Comparison of ENCODE assay signal across 1 cellular context in genomic region chr15:74291101-74292071, GRCh38.
TF ChIP-seq lines count a peak whose summit lies in the region.

No MANE protein-coding gene starts in this region.

TF ChIP-seq in HepG2, 621 proteins besides CTCF, POLR2A, EP300 and RAD21 (continued from another document):
- TF ChIP-seq, protein P1, sequence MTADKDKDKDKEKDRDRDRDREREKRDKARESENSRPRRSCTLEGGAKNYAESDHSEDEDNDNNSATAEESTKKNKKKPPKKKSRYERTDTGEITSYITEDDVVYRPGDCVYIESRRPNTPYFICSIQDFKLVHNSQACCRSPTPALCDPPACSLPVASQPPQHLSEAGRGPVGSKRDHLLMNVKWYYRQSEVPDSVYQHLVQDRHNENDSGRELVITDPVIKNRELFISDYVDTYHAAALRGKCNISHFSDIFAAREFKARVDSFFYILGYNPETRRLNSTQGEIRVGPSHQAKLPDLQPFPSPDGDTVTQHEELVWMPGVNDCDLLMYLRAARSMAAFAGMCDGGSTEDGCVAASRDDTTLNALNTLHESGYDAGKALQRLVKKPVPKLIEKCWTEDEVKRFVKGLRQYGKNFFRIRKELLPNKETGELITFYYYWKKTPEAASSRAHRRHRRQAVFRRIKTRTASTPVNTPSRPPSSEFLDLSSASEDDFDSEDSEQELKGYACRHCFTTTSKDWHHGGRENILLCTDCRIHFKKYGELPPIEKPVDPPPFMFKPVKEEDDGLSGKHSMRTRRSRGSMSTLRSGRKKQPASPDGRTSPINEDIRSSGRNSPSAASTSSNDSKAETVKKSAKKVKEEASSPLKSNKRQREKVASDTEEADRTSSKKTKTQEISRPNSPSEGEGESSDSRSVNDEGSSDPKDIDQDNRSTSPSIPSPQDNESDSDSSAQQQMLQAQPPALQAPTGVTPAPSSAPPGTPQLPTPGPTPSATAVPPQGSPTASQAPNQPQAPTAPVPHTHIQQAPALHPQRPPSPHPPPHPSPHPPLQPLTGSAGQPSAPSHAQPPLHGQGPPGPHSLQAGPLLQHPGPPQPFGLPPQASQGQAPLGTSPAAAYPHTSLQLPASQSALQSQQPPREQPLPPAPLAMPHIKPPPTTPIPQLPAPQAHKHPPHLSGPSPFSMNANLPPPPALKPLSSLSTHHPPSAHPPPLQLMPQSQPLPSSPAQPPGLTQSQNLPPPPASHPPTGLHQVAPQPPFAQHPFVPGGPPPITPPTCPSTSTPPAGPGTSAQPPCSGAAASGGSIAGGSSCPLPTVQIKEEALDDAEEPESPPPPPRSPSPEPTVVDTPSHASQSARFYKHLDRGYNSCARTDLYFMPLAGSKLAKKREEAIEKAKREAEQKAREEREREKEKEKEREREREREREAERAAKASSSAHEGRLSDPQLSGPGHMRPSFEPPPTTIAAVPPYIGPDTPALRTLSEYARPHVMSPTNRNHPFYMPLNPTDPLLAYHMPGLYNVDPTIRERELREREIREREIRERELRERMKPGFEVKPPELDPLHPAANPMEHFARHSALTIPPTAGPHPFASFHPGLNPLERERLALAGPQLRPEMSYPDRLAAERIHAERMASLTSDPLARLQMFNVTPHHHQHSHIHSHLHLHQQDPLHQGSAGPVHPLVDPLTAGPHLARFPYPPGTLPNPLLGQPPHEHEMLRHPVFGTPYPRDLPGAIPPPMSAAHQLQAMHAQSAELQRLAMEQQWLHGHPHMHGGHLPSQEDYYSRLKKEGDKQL (CRISPR knock-in tag; IDR thresholded peaks at IDR 0.05; ENCODE audit: low read depth): no peak
- TF ChIP-seq YEATS4 (CRISPR knock-in tag; IDR thresholded peaks at IDR 0.05; ENCODE audit: borderline replicate concordance): peak; percentile 33; the same call in 1 of the 2 replicates
- 0 out of 2 replicates have a peak, but pooled peaks have one; percentile 32 for TF ChIP-seq PPARG (CRISPR knock-in tag; conservative IDR thresholded peaks at IDR 0.05)
- no peak for TF ChIP-seq ZNF816 (CRISPR knock-in tag; IDR thresholded peaks at IDR 0.05; ENCODE audit: borderline replicate concordance)
- TF ChIP-seq, protein P2, sequence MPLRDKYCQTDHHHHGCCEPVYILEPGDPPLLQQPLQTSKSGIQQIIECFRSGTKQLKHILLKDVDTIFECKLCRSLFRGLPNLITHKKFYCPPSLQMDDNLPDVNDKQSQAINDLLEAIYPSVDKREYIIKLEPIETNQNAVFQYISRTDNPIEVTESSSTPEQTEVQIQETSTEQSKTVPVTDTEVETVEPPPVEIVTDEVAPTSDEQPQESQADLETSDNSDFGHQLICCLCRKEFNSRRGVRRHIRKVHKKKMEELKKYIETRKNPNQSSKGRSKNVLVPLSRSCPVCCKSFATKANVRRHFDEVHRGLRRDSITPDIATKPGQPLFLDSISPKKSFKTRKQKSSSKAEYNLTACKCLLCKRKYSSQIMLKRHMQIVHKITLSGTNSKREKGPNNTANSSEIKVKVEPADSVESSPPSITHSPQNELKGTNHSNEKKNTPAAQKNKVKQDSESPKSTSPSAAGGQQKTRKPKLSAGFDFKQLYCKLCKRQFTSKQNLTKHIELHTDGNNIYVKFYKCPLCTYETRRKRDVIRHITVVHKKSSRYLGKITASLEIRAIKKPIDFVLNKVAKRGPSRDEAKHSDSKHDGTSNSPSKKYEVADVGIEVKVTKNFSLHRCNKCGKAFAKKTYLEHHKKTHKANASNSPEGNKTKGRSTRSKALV (CRISPR knock-in tag; IDR thresholded peaks at IDR 0.05): peak; percentile 69; the same call in 1 of the 2 replicates
- TF ChIP-seq ZNF362 (CRISPR knock-in tag; IDR thresholded peaks at IDR 0.05; ENCODE audit: borderline replicate concordance): no peak
- no peak for TF ChIP-seq HNF4A (CRISPR knock-in tag; IDR thresholded peaks at IDR 0.05)
- peak; percentile 88; the same call in 1 of the 2 replicates for TF ChIP-seq CREB3 (CRISPR knock-in tag; IDR thresholded peaks at IDR 0.05)
- 0 out of 2 replicates have a peak, but pooled peaks have one; percentile 56 for TF ChIP-seq RFXAP (CRISPR knock-in tag; IDR thresholded peaks at IDR 0.05; ENCODE audit: borderline replicate concordance)
- TF ChIP-seq, protein P3, sequence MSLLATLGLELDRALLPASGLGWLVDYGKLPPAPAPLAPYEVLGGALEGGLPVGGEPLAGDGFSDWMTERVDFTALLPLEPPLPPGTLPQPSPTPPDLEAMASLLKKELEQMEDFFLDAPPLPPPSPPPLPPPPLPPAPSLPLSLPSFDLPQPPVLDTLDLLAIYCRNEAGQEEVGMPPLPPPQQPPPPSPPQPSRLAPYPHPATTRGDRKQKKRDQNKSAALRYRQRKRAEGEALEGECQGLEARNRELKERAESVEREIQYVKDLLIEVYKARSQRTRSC (CRISPR knock-in tag; IDR thresholded peaks at IDR 0.05; ENCODE audit: low read depth): 0 out of 2 replicates have a peak, but pooled peaks have one; percentile 77
- peak; percentile 67; the same call in 1 of the 2 replicates for TF ChIP-seq ZNF138 (CRISPR knock-in tag; IDR thresholded peaks at IDR 0.05; ENCODE audit: low read depth)
- TF ChIP-seq BCL6 (CRISPR knock-in tag; IDR thresholded peaks at IDR 0.05): peak; percentile 31; the same call in 1 of the 2 replicates
- TF ChIP-seq, protein P4, sequence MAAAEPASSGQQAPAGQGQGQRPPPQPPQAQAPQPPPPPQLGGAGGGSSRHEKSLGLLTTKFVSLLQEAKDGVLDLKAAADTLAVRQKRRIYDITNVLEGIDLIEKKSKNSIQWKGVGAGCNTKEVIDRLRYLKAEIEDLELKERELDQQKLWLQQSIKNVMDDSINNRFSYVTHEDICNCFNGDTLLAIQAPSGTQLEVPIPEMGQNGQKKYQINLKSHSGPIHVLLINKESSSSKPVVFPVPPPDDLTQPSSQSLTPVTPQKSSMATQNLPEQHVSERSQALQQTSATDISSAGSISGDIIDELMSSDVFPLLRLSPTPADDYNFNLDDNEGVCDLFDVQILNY (CRISPR knock-in tag; conservative IDR thresholded peaks at IDR 0.05): peak; percentile 69
- TF ChIP-seq PITX1 (CRISPR knock-in tag; IDR thresholded peaks at IDR 0.05): no peak
- TF ChIP-seq, protein P5, sequence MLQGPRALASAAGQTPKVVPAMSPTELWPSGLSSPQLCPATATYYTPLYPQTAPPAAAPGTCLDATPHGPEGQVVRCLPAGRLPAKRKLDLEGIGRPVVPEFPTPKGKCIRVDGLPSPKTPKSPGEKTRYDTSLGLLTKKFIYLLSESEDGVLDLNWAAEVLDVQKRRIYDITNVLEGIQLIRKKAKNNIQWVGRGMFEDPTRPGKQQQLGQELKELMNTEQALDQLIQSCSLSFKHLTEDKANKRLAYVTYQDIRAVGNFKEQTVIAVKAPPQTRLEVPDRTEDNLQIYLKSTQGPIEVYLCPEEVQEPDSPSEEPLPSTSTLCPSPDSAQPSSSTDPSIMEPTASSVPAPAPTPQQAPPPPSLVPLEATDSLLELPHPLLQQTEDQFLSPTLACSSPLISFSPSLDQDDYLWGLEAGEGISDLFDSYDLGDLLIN (CRISPR knock-in tag; IDR thresholded peaks at IDR 0.05; ENCODE audit: borderline replicate concordance): peak; percentile 52; the same call in 1 of the 2 replicates
